In the genomic region with DNA sequence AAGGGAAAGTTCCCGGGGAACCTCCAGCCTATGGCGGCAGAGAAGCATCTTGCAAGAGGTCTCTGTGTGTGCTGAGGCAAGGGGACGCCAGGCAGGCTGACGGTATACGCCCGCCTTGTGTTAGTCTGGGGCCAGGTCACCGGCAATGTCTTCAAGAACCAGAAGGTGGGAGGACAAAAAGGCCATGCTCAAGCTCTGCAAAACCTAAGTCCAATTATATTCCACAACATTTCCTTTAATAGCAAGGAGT, we compare ENCODE assay signal across 1 cellular context.
TF ChIP-seq lines count a peak whose summit lies in the region.

No MANE protein-coding gene starts in this region.

TF ChIP-seq in K562, 482 proteins besides CTCF, POLR2A, EP300 and RAD21 (continued from another document):
- TF ChIP-seq NFRKB (IDR thresholded peaks at IDR 0.05; ENCODE audit: low read depth) (no peak), SMAD3 (CRISPR knock-in tag; conservative IDR thresholded peaks at IDR 0.05) (no peak), CC2D1A (IDR thresholded peaks at IDR 0.05) (no peak), SRSF1 (IDR thresholded peaks at IDR 0.05; ENCODE audit: low read depth, low read length) (no peak), U2AF1 (optimal IDR thresholded peaks at IDR 0.05; ENCODE audit: low read depth, low read length) (no peak), ZNF274 (IDR thresholded peaks at IDR 0.05; ENCODE audit: borderline replicate concordance, low read depth, low read length) (no peak), NKRF (IDR thresholded peaks at IDR 0.05; ENCODE audit: borderline replicate concordance) (peak; percentile 81), FOXP1 (CRISPR knock-in tag; IDR thresholded peaks at IDR 0.05) (no peak), HDAC1 (IDR thresholded peaks at IDR 0.05) (peak in 1 of 2 experiments; percentile 39; a peak in 1 of 4 replicates), ARID3A (IDR thresholded peaks at IDR 0.05; ENCODE audit: borderline replicate concordance, low read depth, low read length) (0 out of 2 replicates have a peak, but pooled peaks have one; percentile 2), SLC30A9 (CRISPR knock-in tag; IDR thresholded peaks at IDR 0.05) (no peak), ARID1B (IDR thresholded peaks at IDR 0.05) (no peak), KDM2B (CRISPR knock-in tag; IDR thresholded peaks at IDR 0.05) (no peak)
- TF ChIP-seq, protein P1, sequence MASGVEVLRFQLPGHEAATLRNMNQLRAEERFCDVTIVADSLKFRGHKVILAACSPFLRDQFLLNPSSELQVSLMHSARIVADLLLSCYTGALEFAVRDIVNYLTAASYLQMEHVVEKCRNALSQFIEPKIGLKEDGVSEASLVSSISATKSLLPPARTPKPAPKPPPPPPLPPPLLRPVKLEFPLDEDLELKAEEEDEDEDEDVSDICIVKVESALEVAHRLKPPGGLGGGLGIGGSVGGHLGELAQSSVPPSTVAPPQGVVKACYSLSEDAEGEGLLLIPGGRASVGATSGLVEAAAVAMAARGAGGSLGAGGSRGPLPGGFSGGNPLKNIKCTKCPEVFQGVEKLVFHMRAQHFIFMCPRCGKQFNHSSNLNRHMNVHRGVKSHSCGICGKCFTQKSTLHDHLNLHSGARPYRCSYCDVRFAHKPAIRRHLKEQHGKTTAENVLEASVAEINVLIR (CRISPR knock-in tag; IDR thresholded peaks at IDR 0.05) = no peak
- TF ChIP-seq, protein P2, sequence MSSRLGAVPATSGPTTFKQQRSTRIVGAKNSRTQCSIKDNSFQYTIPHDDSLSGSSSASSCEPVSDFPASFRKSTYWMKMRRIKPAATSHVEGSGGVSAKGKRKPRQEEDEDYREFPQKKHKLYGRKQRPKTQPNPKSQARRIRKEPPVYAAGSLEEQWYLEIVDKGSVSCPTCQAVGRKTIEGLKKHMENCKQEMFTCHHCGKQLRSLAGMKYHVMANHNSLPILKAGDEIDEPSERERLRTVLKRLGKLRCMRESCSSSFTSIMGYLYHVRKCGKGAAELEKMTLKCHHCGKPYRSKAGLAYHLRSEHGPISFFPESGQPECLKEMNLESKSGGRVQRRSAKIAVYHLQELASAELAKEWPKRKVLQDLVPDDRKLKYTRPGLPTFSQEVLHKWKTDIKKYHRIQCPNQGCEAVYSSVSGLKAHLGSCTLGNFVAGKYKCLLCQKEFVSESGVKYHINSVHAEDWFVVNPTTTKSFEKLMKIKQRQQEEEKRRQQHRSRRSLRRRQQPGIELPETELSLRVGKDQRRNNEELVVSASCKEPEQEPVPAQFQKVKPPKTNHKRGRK (tag; IDR thresholded peaks at IDR 0.05) = no peak
TF ChIP-seq in K562: peak in this region for 17.
